9 cellular contexts compared by ENCODE assay signal in the genomic region with DNA sequence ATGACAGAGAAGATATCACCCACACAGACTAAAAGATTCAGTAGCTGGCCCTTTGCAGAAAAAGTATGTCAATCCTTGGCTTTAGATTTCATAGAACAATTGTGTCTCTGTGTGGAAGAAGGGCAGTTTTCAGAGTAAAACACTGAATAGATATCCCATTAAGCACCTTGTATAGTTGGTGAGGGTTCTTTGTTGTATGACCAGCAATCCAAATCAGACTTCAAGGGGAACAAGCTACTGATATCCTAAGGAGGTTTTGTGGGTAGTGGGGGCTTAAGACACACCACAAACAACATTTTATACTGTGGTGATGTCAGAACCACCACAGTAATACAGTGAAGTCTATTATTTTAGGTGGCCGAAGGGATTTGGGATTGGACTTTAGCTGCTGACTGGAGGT.
"Had no signal": no experiment of that assay in that cellular context is flagged by ENCODE, and none has a peak within 500 bp of the region (broad histone marks: within the 10 kb centered on the region; RNA-seq: fewer than 3 reads in every experiment).

No MANE protein-coding gene starts in this region.

- H3K27ac ChIP-seq: HL-60 had no signal

- H3K4me1 ChIP-seq: HAP-1 had no signal

- H3K4me3 ChIP-seq: GM23338, HAP-1 had no signal

- H3K36me3 Mint-ChIP-seq: IgD-negative memory B cell had no signal

- H3K36me3 ChIP-seq: HAP-1 had no signal

- FAIRE-seq: HepG2 had no signal

- H2AFZ ChIP-seq: GM23338 had no signal

- H3K9me3 Mint-ChIP-seq: GM23338, HFFc6 had no signal

- H3K4me1 Mint-ChIP-seq: IgD-negative memory B cell had no signal

- H3K9me3 ChIP-seq: HAP-1 had no signal

- H3K4me2 ChIP-seq: GM23338 had no signal

- ATAC-seq: GM23338, HCT116, HepG2 had no signal

- H3K27me3 Mint-ChIP-seq: IgD-negative memory B cell had no signal

- H3K4me3 Mint-ChIP-seq: GM23338, HFFc6, IgD-negative memory B cell had no signal

- H3K27ac Mint-ChIP-seq: GM23338, HFFc6, IgD-negative memory B cell had no signal

- DNase-seq: H7, HFFc6, KBM-7 had no signal
